ENCODE assay signal across 9 cellular contexts in the genomic region with DNA sequence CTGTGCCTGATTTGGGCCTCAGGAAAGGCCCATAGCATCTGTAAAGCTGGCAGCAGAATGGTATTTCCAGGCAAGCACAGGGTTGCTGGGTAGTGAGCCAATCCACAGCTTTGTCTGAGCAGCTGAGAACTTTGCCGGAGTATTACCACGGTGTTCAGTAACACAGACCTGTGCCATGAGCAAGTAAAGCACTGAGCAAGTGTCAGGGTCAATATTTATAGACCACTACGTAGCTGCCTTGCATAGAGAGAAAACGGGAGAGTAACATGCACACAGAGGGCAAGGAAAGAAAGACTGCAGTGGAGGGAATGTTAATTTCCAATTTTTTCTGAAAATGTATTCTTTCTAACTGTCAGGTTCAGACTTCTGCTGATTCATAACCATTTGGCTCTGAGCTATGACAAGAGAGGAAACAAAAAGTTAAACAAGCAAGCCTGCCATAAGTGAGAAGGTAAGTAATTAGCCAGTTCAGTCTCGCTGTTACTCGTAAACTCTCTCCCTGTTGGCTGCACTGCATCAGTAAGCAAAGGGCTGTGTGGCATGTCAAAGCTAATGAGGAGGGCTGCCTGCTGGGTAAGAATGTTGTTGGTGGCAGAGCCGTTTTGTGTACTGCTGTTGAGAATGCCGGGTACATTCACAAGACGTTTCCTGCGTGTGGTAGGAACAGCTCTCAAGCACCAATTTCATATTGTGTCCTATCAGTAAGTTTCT.
A peak's percentile ranks its signal among the peaks of the same experiment; 100 is the strongest.
DNase-seq lines count a peak whose midpoint lies in the region; ATAC-seq and TF ChIP-seq lines count a peak whose summit lies in the region.
"Had no signal": no experiment of that assay in that cellular context is flagged by ENCODE, and none has a peak within 500 bp of the region (broad histone marks: within the 10 kb centered on the region; RNA-seq: fewer than 3 reads in every experiment).

No MANE protein-coding gene starts in this region.

- CTCF ChIA-PET in GM10248 (lab: Yijun Ruan, JAX) = interaction anchor here (1.2 to 1.5 kb wide), 3 partner anchors 9 to 15 kb away, joined by 3 to 4 read pairs (median 4); no protein-coding TSS in a partner anchor
- CTCF ChIA-PET in RWPE1 (lab: Yijun Ruan, JAX) = no interaction called here

- peak overlapping the region; percentile 61 for H3K9ac ChIP-seq in SK-N-MC (ENCODE audit: insufficient read length)

- TF ChIP-seq CTCF in retinal pigment epithelial cell (conservative IDR thresholded peaks at IDR 0.05; ENCODE audit: low read depth, low read length) (no peak), GM10248 (IDR thresholded peaks at IDR 0.05; ENCODE audit: control extremely low read depth, extremely low read depth, low read depth, missing control alignments) (no peak), RWPE1 (conservative IDR thresholded peaks at IDR 0.05; ENCODE audit: low read depth) (no peak)

- peak overlapping the region; percentile 79; the same call in 1 of the 2 replicates for H3K27ac ChIP-seq in SK-N-MC
- H3K27ac ChIP-seq in RWPE1 = no peak overlapping the region

- intact Hi-C loops in left ventricle myocardium superior (cut with micrococcal nuclease) = no loop called here

- DNase-seq in SK-N-MC (ENCODE audit: low read depth, low spot score) (peak; percentile 34), left ventricle myocardium superior (no peak), retinal pigment epithelial cell (ENCODE audit: low read depth) (peak; percentile 66), dermis blood vessel endothelial cell (no peak), GM10248 (ENCODE audit: extremely low spot score) (no peak), RWPE1 (ENCODE audit: low spot score) (no peak)
- DNase-seq in activated CD4-positive, alpha-beta T cell treated with anti-CD3 and anti-CD28 coated beads, Interleukin-2, amount 50 U/mL, for 4 hours = no peak
- DNase-seq: activated naive CD4-positive, alpha-beta T cell treated with anti-CD3 and anti-CD28 coated beads, Interleukin-2, amount 10 ng/mL, durations not matched to agents 7 days and 5 days had no signal

- H3K4me3 ChIP-seq in SK-N-MC (peak overlapping the region; percentile 73), retinal pigment epithelial cell (ENCODE audit: low read length) (peak overlapping the region; percentile 34)

- POLR2A ChIA-PET in GM10248 (lab: Yijun Ruan, JAX) (no interaction called here), RWPE1 (lab: Yijun Ruan, JAX; ENCODE audit: low non-redundant PET) (no interaction called here)

- ATAC-seq in GM18909 (IDR thresholded peaks at IDR 0.05; ENCODE audit: poor library complexity, unreplicated experiment) (peak; percentile 38), left ventricle myocardium superior (peak; percentile 99)

- H3K36me3 ChIP-seq in SK-N-MC (ENCODE audit: insufficient read depth, low read length) = no peaks in the 10 kb centered on the region

- no peaks in the 10 kb centered on the region for H3K9me3 ChIP-seq in SK-N-MC (ENCODE audit: low read depth, low read length)

Comparison
In these comparisons a context has a peak if more than half of its experiments do, and no peak if none do; other contexts are left out.
1. DNase-seq: peak in SK-N-MC (single experiment) and retinal pigment epithelial cell (single experiment); none in left ventricle myocardium superior (single experiment), dermis blood vessel endothelial cell (single experiment), GM10248 (single experiment), RWPE1 (single experiment) and activated CD4-positive, alpha-beta T cell treated with anti-CD3 and anti-CD28 coated beads, Interleukin-2, amount 50 U/mL, for 4 hours (0 of 2).